ENCODE assay signal across 13 cellular contexts in the genomic region with DNA sequence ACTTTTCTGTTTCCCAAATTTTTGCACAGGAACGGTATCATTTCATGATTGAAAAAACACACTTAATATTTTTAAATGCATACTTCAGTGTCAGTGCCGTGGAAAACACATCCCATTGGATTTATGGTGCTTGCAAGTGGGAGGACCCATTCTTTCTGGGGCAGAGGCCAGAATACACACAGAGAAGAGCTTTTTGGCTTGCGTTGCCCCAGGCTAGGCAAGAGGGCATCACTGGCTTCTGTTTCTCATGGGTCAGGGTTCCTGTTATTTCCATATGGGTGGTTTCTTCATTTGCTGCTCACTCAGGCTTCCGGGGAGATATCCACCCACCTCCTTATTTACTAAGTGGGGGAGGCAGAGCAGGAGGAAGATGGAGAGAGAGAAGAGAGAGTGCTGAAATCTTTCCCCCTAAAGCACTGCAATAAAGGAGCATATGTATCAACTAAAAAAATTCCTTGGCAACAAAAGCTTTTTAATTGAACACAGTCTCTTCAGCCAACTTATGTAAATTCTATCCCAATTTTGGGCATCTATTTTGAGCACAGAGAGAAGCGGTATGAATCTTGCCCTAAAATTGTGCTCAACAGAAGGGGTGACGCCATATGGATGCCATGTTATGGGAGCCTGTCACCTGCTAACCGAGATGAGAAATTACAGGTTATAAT.
DNase-seq lines count a peak whose midpoint lies in the region; ATAC-seq and TF ChIP-seq lines count a peak whose summit lies in the region.
"Had no signal": no experiment of that assay in that cellular context is flagged by ENCODE, and none has a peak within 500 bp of the region (broad histone marks: within the 10 kb centered on the region; RNA-seq: fewer than 3 reads in every experiment).

No MANE protein-coding gene starts in this region.

- no TSS peak for BruUV-seq in PC-9 (replicated peaks; lab: Mats Ljungman, UMichigan)

- H3K4me2 ChIP-seq in PC-9, result no peak overlapping the region

- no peak overlapping the region for H3K27ac ChIP-seq in Peyer's patch
- no peak overlapping the region for H3K27ac ChIP-seq in PC-9

- DNase-seq in AG08395 (ENCODE audit: low spot score) (peak; percentile 46), EL (peak; percentile 49), NCI-H226 (peak; percentile 84), left lobe of liver (ENCODE audit: low spot score) (no peak), Peyer's patch (no peak), LoVo (ENCODE audit: low spot score) (no peak), PC-9 (no peak)
- DNase-seq: 8988T, NCI-H446 treated with DMSO at 0.1 percent for 48 hours, NCI-H82, T-cell had no signal

- H3K4me3 ChIP-seq in Peyer's patch (no peak overlapping the region), PC-9 (no peak overlapping the region)
- H3K4me3 ChIP-seq: HAP-1 had no signal

- intact Hi-C loops in PC-9 (cut with micrococcal nuclease; ENCODE audit: unreplicated experiment), result no loop called here

- TF ChIP-seq CTCF in Peyer's patch (IDR thresholded peaks at IDR 0.05) (no peak), PC-9 (conservative IDR thresholded peaks at IDR 0.05) (no peak)

- H3K36me3 ChIP-seq in Peyer's patch (no peaks in the 10 kb centered on the region), PC-9 (ENCODE audit: low read depth) (no peaks in the 10 kb centered on the region)
- H3K36me3 ChIP-seq: HAP-1 had no signal

- H3K9me3 ChIP-seq in Peyer's patch (no peaks in the 10 kb centered on the region), PC-9 (ENCODE audit: insufficient read depth, low read depth) (no peaks in the 10 kb centered on the region)
- H3K9me3 ChIP-seq: HAP-1 had no signal

- ATAC-seq in left lobe of liver (peak; percentile 62), GM21528 (IDR thresholded peaks at IDR 0.05; ENCODE audit: low FRiP score, unreplicated experiment) (no peak)
- ATAC-seq: T-cell had no signal

- H3F3A ChIP-seq in PC-9 (ENCODE audit: insufficient read depth, low read depth), result no peaks in the 10 kb centered on the region

- CTCF ChIA-PET in PC-9 (lab: Charles Lee), result no interaction called here

- POLR2A ChIA-PET in PC-9 (lab: Charles Lee; ENCODE audit: unreplicated experiment), result no interaction called here

- H3K9me2 ChIP-seq in PC-9 (ENCODE audit: insufficient read depth), result no peaks in the 10 kb centered on the region

- H4K20me1 ChIP-seq in PC-9 (ENCODE audit: insufficient read depth), result no peaks in the 10 kb centered on the region

- H3K27me3 ChIP-seq in Peyer's patch (no peaks in the 10 kb centered on the region), PC-9 (ENCODE audit: insufficient read depth, low read depth) (peaks cover 32% of the 10 kb centered on the region)

- TF ChIP-seq POLR2A in Peyer's patch (IDR thresholded peaks at IDR 0.05), result no peak

- no peak overlapping the region for H2AFZ ChIP-seq in PC-9

- no peaks in the 10 kb centered on the region for H3K79me2 ChIP-seq in PC-9 (ENCODE audit: low read depth)

- H3K4me1 ChIP-seq in Peyer's patch, result no peaks in the 10 kb centered on the region
- no peaks in the 10 kb centered on the region for H3K4me1 ChIP-seq in PC-9 (replicated peaks; ENCODE audit: insufficient read depth)
- H3K4me1 ChIP-seq: HAP-1 had no signal

Comparison
In these comparisons a context has a peak if more than half of its experiments do, and no peak if none do; other contexts are left out.
1. DNase-seq: peak in AG08395 (single experiment), EL (single experiment) and NCI-H226 (single experiment); none in left lobe of liver (single experiment), Peyer's patch (0 of 3), LoVo (single experiment) and PC-9 (0 of 2).